ENCODE assay signal across 8 cellular contexts in genomic region chr7:3095046-3095445, GRCh38. TPM values are rescaled to one million over a fixed set of nuclear protein-coding genes. Genes with fewer than 3 reads are reported as not detected.
A peak's percentile ranks its signal among the peaks of the same experiment; 100 is the strongest.
DNase-seq lines count a peak whose midpoint lies in the region; ATAC-seq and TF ChIP-seq lines count a peak whose summit lies in the region.

No MANE protein-coding gene starts in this region.

- no peak for TF ChIP-seq CTCF in GM13976 (IDR thresholded peaks at IDR 0.05; ENCODE audit: borderline replicate concordance, control extremely low read depth, extremely low read depth, insufficient read depth, missing control alignments)

- H3K4me1 Mint-ChIP-seq in activated CD4-positive, alpha-beta memory T cell treated with anti-CD3 and anti-CD28 coated beads, Interleukin-2, amount 10 ng/mL, durations not matched to agents 7 days and 5 days = peaks cover 63% of the 10 kb centered on the region

- CTCF ChIA-PET in activated CD4-positive, alpha-beta memory T cell treated with anti-CD3 and anti-CD28 coated beads, Interleukin-2, amount 10 ng/mL, durations not matched to agents 7 days and 5 days (lab: Charles Lee) = interaction anchor here (1.5 to 7.1 kb wide), 4 partner anchors 11 to 60 kb away, joined by 4 to 126 read pairs (median 22); no protein-coding TSS in a partner anchor

- H3K9me3 ChIP-seq in GM23248 (ENCODE audit: low read depth) = no peaks in the 10 kb centered on the region

- in situ Hi-C loops in GM13976 (cut with MboI; ENCODE audit: low sequenced_read_pairs, unreplicated experiment) = no loop called here
- in situ Hi-C loops in GM23248 (cut with MboI) = no loop called here

- no peaks in the 10 kb centered on the region for H4K20me1 ChIP-seq in GM23248 (ENCODE audit: insufficient read depth)

- H3K27me3 Mint-ChIP-seq in activated CD4-positive, alpha-beta memory T cell treated with anti-CD3 and anti-CD28 coated beads, Interleukin-2, amount 10 ng/mL, durations not matched to agents 7 days and 5 days = no peaks in the 10 kb centered on the region

- H3K4me3 ChIP-seq in GM23248 = no peak overlapping the region

- DNase-seq in GM13976 (ENCODE audit: low spot score) = peak; percentile 65
- DNase-seq in activated CD4-positive, alpha-beta memory T cell treated with anti-CD3 and anti-CD28 coated beads, Interleukin-2, amount 10 ng/mL, durations not matched to agents 7 days and 5 days = peak; percentile 49
- DNase-seq in midbrain (lab: John Stamatoyannopoulos, UW) = peak; percentile 6
- no peak for DNase-seq in GM23248
- no peak for DNase-seq in NCI-H2171 (lab: John Stamatoyannopoulos, UW)

- no peaks in the 10 kb centered on the region for H3K27me3 ChIP-seq in GM23248 (replicated peaks; ENCODE audit: insufficient read depth)

- peaks cover 3% of the 10 kb centered on the region for H3K9me3 Mint-ChIP-seq in activated CD4-positive, alpha-beta memory T cell treated with anti-CD3 and anti-CD28 coated beads, Interleukin-2, amount 10 ng/mL, durations not matched to agents 7 days and 5 days

- H3K27ac ChIP-seq in GM23248 = no peak overlapping the region

- no peaks in the 10 kb centered on the region for H3K79me2 ChIP-seq in GM23248 (ENCODE audit: insufficient read depth)

- peak overlapping the region; percentile 40 for H3K4me3 Mint-ChIP-seq in activated CD4-positive, alpha-beta memory T cell treated with anti-CD3 and anti-CD28 coated beads, Interleukin-2, amount 10 ng/mL, durations not matched to agents 7 days and 5 days

- H3K36me3 ChIP-seq in GM23248 (ENCODE audit: low read depth) = no peaks in the 10 kb centered on the region

- H3K4me1 ChIP-seq in GM23248 (ENCODE audit: insufficient read depth) = no peaks in the 10 kb centered on the region

- no peaks in the 10 kb centered on the region for H3K9me2 ChIP-seq in GM23248 (ENCODE audit: insufficient read depth)

- H3F3A ChIP-seq in GM23248 (ENCODE audit: insufficient read depth) = no peaks in the 10 kb centered on the region

- WGBS in GM23248 (ENCODE audit: low coverage in 1 of 2, low lambda C conversion rate in 2 of 2, missing lambda C conversion rate in 2 of 2), 2 experiments = 35 to 38% methylated on average over 11 of the region's 11 CpGs

- H3K27ac Mint-ChIP-seq in activated CD4-positive, alpha-beta memory T cell treated with anti-CD3 and anti-CD28 coated beads, Interleukin-2, amount 10 ng/mL, durations not matched to agents 7 days and 5 days = peak overlapping the region; percentile 96

- H2AFZ ChIP-seq in GM23248 = no peak overlapping the region

- no peak overlapping the region for H3K9ac ChIP-seq in GM23248

- no peak overlapping the region for H3K4me2 ChIP-seq in GM23248 (ENCODE audit: unreplicated experiment)

- ATAC-seq in HG03354 (IDR thresholded peaks at IDR 0.05; ENCODE audit: poor library complexity, severe bottlenecking, unreplicated experiment) (peak; percentile 56), GM18517 (IDR thresholded peaks at IDR 0.05; ENCODE audit: unreplicated experiment) (no peak), HG03571 (IDR thresholded peaks at IDR 0.05; ENCODE audit: unreplicated experiment) (no peak)

- H3K36me3 Mint-ChIP-seq in activated CD4-positive, alpha-beta memory T cell treated with anti-CD3 and anti-CD28 coated beads, Interleukin-2, amount 10 ng/mL, durations not matched to agents 7 days and 5 days (ENCODE audit: low read depth) = peaks cover 31% of the 10 kb centered on the region

- POLR2A ChIA-PET in activated CD4-positive, alpha-beta memory T cell treated with anti-CD3 and anti-CD28 coated beads, Interleukin-2, amount 10 ng/mL, durations not matched to agents 7 days and 5 days (lab: Charles Lee) = interaction anchor here (0.9 to 6.4 kb wide), 9 partner anchors 12 to 52 kb away, joined by 3 to 78 read pairs (median 7); no protein-coding TSS in a partner anchor

RNA-seq across cellular contexts. Expression of gene CARD11, which starts 51.4 kb away (rescaled TPM):
- total RNA-seq in activated CD4-positive, alpha-beta memory T cell treated with anti-CD3 and anti-CD28 coated beads, Interleukin-2, amount 10 ng/mL, durations not matched to agents 7 days and 5 days = 100 to 1,000 TPM; 163 TPM
- not detected in 2 replicates for total RNA-seq in GM23248 (2014; rRNA removed; shearing (Covaris generic))
- polyA plus RNA-seq in GM23248 (2016; fragmentation: Nextera tagmentation; extraction: Ambion mirVana) = not detected in 2 replicates

Comparison
In these comparisons a context has a peak if more than half of its experiments do, and no peak if none do; other contexts are left out.
1. DNase-seq: peak in GM13976 (single experiment), activated CD4-positive, alpha-beta memory T cell treated with anti-CD3 and anti-CD28 coated beads, Interleukin-2, amount 10 ng/mL, durations not matched to agents 7 days and 5 days (single experiment) and midbrain (single experiment); none in GM23248 (single experiment) and NCI-H2171 (single experiment).
2. RNA of gene CARD11, which starts 51.4 kb away (total RNA-seq): 163 TPM in activated CD4-positive, alpha-beta memory T cell treated with anti-CD3 and anti-CD28 coated beads, Interleukin-2, amount 10 ng/mL, durations not matched to agents 7 days and 5 days; not detected in GM23248; every median in the first group is over 100 times any median in the second.